ENCODE assay signal across 27 cellular contexts in genomic region chr10:58870070-58870469, GRCh38.
"Had no signal": no experiment of that assay in that cellular context is flagged by ENCODE, and none has a peak within 500 bp of the region (broad histone marks: within the 10 kb centered on the region; RNA-seq: fewer than 3 reads in every experiment).

No MANE protein-coding gene starts in this region.

- H3K27ac ChIP-seq: body of pancreas, epithelial cell of prostate, esophagus squamous epithelium, gastroesophageal sphincter, WERI-Rb-1 had no signal

- DNase-seq: activated B cell treated with CpG ODN at 0.5 μM for 24 hours; activated CD4-positive, alpha-beta T cell treated with anti-CD3 and anti-CD28 coated beads for 48 hours; activated CD4-positive, alpha-beta T cell treated with anti-CD3 and anti-CD28 coated beads, Interleukin-2, amount 50 U/mL, for 1 hour; activated CD4-positive, alpha-beta T cell treated with anti-CD3 and anti-CD28 coated beads, Interleukin-2, amount 50 U/mL, for 48 hours; activated CD8-positive, alpha-beta memory T cell treated with anti-CD3 and anti-CD28 coated beads for 24 hours; activated CD8-positive, alpha-beta T cell treated with anti-CD3 and anti-CD28 coated beads for 36 hours; activated effector memory CD4-positive, alpha-beta T cell treated with anti-CD3 and anti-CD28 coated beads, Interleukin-2, amount 50 U/mL, for 16 hours; activated naive CD4-positive, alpha-beta T cell treated with anti-CD3 and anti-CD28 coated beads, Interleukin-2, amount 10 ng/mL, durations not matched to agents 7 days and 5 days; activated T-cell treated with anti-CD3 and anti-CD28 coated beads, Interleukin-2, amount 50 U/mL, for 1 hour; activated T-cell treated with anti-CD3 and anti-CD28 coated beads, Interleukin-2, amount 50 U/mL, for 48 hours; amygdala; aorta; body of pancreas; caudate nucleus; effector CD8-positive, alpha-beta T cell; esophagus squamous epithelium; foreskin melanocyte; head of caudate nucleus; T-helper 1 cell; T-helper 17 cell; T1000; WERI-Rb-1 had no signal

- H3K4me3 ChIP-seq: body of pancreas, esophagus squamous epithelium, gastroesophageal sphincter had no signal

- FAIRE-seq: endothelial cell of umbilical vein had no signal

- H3K27me3 ChIP-seq: body of pancreas, esophagus squamous epithelium, gastroesophageal sphincter had no signal

- H3K4me1 ChIP-seq: body of pancreas, esophagus squamous epithelium, gastroesophageal sphincter had no signal

- ATAC-seq: activated CD4-positive, CD25-positive, alpha-beta regulatory T cell treated with anti-CD3 and anti-CD28 coated beads, Interleukin-2, amount 50 U/mL, for 24 hours; activated CD8-positive, alpha-beta T cell treated with anti-CD3 and anti-CD28 coated beads for 36 hours; activated naive CD4-positive, alpha-beta T cell treated with anti-CD3 and anti-CD28 coated beads, Interleukin-2, amount 50 U/mL, for 72 hours; body of pancreas; gastroesophageal sphincter; T-helper 17 cell had no signal

- H3K36me3 ChIP-seq: esophagus squamous epithelium, gastroesophageal sphincter, WERI-Rb-1 had no signal

- H3K9me3 ChIP-seq: body of pancreas, esophagus squamous epithelium had no signal
